ENCODE assay signal across 8 cellular contexts in the genomic region with DNA sequence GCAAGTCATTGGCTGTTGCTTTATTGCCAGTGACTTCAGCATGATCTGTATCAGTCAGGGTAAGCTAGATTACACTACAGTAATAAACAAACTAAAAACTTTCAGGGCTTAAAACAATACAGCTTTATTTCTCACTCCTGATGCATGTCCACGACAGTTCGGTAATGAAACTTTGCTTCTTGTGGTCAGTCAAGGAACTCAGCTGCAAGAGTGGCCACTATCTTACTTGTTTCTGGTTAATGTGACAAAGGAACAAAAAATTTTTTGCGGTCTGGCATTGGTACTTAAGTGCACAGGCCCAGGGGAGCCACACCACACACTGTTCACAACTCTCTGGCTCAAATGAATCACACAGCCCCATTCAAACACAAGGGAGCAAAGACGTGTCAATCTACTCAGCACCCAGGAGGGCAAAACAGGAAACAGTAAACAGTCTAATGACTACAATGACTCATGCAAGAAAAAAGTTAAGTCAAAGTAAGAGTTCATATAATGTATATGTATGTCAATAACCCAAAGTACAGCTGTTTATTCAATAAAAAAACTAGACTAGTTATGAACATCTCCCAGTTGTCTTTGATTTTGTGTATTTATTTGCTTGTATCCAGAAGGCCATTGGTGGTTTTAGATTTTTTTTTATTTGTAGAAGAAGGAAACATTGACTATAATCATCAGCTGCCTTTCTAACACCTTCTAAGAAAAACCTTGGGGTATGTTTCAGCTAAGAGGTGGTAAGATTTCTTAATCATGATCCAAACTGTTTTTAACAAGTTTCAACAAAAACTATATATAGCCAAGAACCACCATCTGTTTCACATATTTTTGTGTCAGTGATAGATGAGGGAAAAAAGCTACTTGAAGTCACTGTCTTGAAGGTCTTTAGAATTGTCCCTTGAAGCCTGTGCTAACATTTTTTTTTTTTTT.
DNase-seq lines count a peak whose midpoint lies in the region; ATAC-seq and TF ChIP-seq lines count a peak whose summit lies in the region.

No MANE protein-coding gene starts in this region.

- no peaks in the 10 kb centered on the region for H3K27me3 ChIP-seq in left lung

- H3K27me3 Mint-ChIP-seq in stimulated activated naive B cell treated with anti-CD40 and anti-IgM and Interleukin-4, amounts not matched to agents 10 μg/mL and 1 μg/mL and 100 μg/mL, for 72 hours: peaks cover 0 to 5% of the 10 kb centered on the region in 2 donors

- ATAC-seq in GM18498 (IDR thresholded peaks at IDR 0.05; ENCODE audit: unreplicated experiment): peak; percentile 99
- peak; percentile 88 for ATAC-seq in left lung
- ATAC-seq in stimulated activated naive B cell treated with anti-CD40 and anti-IgM and Interleukin-4, amounts not matched to agents 10 μg/mL and 1 μg/mL and 100 μg/mL, for 72 hours (replicated peaks): peak; percentile 100

- DNase-seq in MV-4-11 (lab: John Stamatoyannopoulos, UW): peak; percentile 87
- peak; percentile 12 for DNase-seq in activated naive CD4-positive, alpha-beta T cell treated with anti-CD3 and anti-CD28 coated beads, Interleukin-2, amount 50 U/mL, for 16 hours
- DNase-seq in left lung: no peak
- DNase-seq in stimulated activated naive B cell treated with anti-CD40 and anti-IgM and Interleukin-4, amounts not matched to agents 10 μg/mL and 1 μg/mL and 100 μg/mL, for 72 hours: peak; percentile 59
- no peak for DNase-seq in T-helper 9 cell
- no peak for DNase-seq in HuH-7 (ENCODE audit: low spot score)

- no peak overlapping the region for H3K27ac ChIP-seq in HEK293 (ENCODE audit: extremely low read depth, low read depth, low read length)
- H3K27ac ChIP-seq in left lung: no peak overlapping the region

- H3K27ac Mint-ChIP-seq in stimulated activated naive B cell treated with anti-CD40 and anti-IgM and Interleukin-4, amounts not matched to agents 10 μg/mL and 1 μg/mL and 100 μg/mL, for 72 hours: no peak overlapping the region

- no peaks in the 10 kb centered on the region for H3K9me3 ChIP-seq in HEK293 (ENCODE audit: control insufficient read depth, insufficient read depth, low read depth, low read length)
- H3K9me3 ChIP-seq in left lung: no peaks in the 10 kb centered on the region

- H3K4me1 ChIP-seq in HEK293 (ENCODE audit: control insufficient read depth, insufficient read depth, low read length) (no peaks in the 10 kb centered on the region), left lung (peaks cover 0 to 5% of the 10 kb centered on the region in 2 donors)

- CTCF ChIA-PET in HEK293 (lab: Yijun Ruan, JAX): interaction anchor here (0.7 to 1.1 kb wide), 3 partner anchors 16 to 163 kb away, joined by 3 to 7 read pairs (median 3); no protein-coding TSS in a partner anchor

- no peaks in the 10 kb centered on the region for H3K36me3 Mint-ChIP-seq in stimulated activated naive B cell treated with anti-CD40 and anti-IgM and Interleukin-4, amounts not matched to agents 10 μg/mL and 1 μg/mL and 100 μg/mL, for 72 hours

- TF ChIP-seq CTCF in HEK293 (tag by site-specific recombination; IDR thresholded peaks at IDR 0.05) (no peak), left lung (IDR thresholded peaks at IDR 0.05) (no peak)

- H3K9me3 Mint-ChIP-seq in stimulated activated naive B cell treated with anti-CD40 and anti-IgM and Interleukin-4, amounts not matched to agents 10 μg/mL and 1 μg/mL and 100 μg/mL, for 72 hours: no peaks in the 10 kb centered on the region

- H3K4me1 Mint-ChIP-seq in stimulated activated naive B cell treated with anti-CD40 and anti-IgM and Interleukin-4, amounts not matched to agents 10 μg/mL and 1 μg/mL and 100 μg/mL, for 72 hours: peaks cover 6 to 16% of the 10 kb centered on the region in 2 donors

- H3K4me3 ChIP-seq in HEK293 (ENCODE audit: low read depth, low read length) (no peak overlapping the region), left lung (no peak overlapping the region)

- H3K36me3 ChIP-seq in HEK293 (ENCODE audit: control insufficient read depth in 2 of 2, insufficient read depth in 1 of 2, low read length in 2 of 2) (no peaks in the 10 kb centered on the region), left lung (no peaks in the 10 kb centered on the region)

- no peak overlapping the region for H3K4me3 Mint-ChIP-seq in stimulated activated naive B cell treated with anti-CD40 and anti-IgM and Interleukin-4, amounts not matched to agents 10 μg/mL and 1 μg/mL and 100 μg/mL, for 72 hours

- POLR2A ChIA-PET in HEK293 (lab: Yijun Ruan, JAX): interaction anchor here (0.6 to 1.1 kb wide), 2 partner anchors 135 to 580 kb away, joined by 3 to 5 read pairs; a partner anchor contains a TSS

- intact Hi-C loops in left lung (cut with DNase I): no loop called here

TF ChIP-seq in HEK293, 187 proteins besides CTCF, POLR2A, EP300 and RAD21 (continues in another document):
- TF ChIP-seq ZNF837 (tag by site-specific recombination; IDR thresholded peaks at IDR 0.05) (no peak), ZFP69B (tag by site-specific recombination; IDR thresholded peaks at IDR 0.05) (no peak), ZNF114 (tag by site-specific recombination; IDR thresholded peaks at IDR 0.05) (no peak), KLF7 (tag by site-specific recombination; IDR thresholded peaks at IDR 0.05; ENCODE audit: borderline replicate concordance) (no peak), MZF1 (tag by site-specific recombination; IDR thresholded peaks at IDR 0.05; ENCODE audit: borderline replicate concordance) (no peak), KLF16 (tag by site-specific recombination; IDR thresholded peaks at IDR 0.05) (no peak), ZNF169 (tag by site-specific recombination; IDR thresholded peaks at IDR 0.05) (no peak), ZNF549 (tag by site-specific recombination; IDR thresholded peaks at IDR 0.05) (no peak), BCL11A (tag by site-specific recombination; IDR thresholded peaks at IDR 0.05; ENCODE audit: low read depth) (no peak), ZNF2 (tag by site-specific recombination; IDR thresholded peaks at IDR 0.05) (no peak)
- TF ChIP-seq, protein P1, sequence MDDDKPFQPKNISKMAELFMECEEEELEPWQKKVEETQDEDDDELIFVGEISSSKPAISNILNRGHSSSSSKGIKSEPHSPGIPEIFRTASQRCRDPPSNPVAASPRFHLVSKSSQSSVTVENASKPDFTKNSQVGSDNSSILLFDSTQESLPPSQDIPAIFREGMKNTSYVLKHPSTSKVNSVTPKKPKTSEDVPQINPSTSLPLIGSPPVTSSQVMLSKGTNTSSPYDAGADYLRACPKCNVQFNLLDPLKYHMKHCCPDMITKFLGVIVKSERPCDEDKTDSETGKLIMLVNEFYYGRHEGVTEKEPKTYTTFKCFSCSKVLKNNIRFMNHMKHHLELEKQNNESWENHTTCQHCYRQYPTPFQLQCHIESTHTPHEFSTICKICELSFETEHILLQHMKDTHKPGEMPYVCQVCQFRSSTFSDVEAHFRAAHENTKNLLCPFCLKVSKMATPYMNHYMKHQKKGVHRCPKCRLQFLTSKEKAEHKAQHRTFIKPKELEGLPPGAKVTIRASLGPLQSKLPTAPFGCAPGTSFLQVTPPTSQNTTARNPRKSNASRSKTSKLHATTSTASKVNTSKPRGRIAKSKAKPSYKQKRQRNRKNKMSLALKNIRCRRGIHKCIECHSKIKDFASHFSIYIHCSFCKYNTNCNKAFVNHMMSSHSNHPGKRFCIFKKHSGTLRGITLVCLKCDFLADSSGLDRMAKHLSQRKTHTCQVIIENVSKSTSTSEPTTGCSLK (tag by site-specific recombination; IDR thresholded peaks at IDR 0.05): no peak
- TF ChIP-seq, protein P2, sequence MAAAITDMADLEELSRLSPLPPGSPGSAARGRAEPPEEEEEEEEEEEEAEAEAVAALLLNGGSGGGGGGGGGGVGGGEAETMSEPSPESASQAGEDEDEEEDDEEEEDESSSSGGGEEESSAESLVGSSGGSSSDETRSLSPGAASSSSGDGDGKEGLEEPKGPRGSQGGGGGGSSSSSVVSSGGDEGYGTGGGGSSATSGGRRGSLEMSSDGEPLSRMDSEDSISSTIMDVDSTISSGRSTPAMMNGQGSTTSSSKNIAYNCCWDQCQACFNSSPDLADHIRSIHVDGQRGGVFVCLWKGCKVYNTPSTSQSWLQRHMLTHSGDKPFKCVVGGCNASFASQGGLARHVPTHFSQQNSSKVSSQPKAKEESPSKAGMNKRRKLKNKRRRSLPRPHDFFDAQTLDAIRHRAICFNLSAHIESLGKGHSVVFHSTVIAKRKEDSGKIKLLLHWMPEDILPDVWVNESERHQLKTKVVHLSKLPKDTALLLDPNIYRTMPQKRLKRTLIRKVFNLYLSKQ (tag by site-specific recombination; IDR thresholded peaks at IDR 0.05; ENCODE audit: borderline replicate concordance): no peak
- TF ChIP-seq, protein P3, sequence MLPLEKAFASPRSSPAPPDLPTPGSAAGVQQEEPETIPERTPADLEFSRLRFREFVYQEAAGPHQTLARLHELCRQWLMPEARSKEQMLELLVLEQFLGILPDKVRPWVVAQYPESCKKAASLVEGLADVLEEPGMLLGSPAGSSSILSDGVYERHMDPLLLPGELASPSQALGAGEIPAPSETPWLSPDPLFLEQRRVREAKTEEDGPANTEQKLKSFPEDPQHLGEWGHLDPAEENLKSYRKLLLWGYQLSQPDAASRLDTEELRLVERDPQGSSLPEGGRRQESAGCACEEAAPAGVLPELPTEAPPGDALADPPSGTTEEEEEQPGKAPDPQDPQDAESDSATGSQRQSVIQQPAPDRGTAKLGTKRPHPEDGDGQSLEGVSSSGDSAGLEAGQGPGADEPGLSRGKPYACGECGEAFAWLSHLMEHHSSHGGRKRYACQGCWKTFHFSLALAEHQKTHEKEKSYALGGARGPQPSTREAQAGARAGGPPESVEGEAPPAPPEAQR (tag by site-specific recombination; IDR thresholded peaks at IDR 0.05): no peak
- TF ChIP-seq, protein P4, sequence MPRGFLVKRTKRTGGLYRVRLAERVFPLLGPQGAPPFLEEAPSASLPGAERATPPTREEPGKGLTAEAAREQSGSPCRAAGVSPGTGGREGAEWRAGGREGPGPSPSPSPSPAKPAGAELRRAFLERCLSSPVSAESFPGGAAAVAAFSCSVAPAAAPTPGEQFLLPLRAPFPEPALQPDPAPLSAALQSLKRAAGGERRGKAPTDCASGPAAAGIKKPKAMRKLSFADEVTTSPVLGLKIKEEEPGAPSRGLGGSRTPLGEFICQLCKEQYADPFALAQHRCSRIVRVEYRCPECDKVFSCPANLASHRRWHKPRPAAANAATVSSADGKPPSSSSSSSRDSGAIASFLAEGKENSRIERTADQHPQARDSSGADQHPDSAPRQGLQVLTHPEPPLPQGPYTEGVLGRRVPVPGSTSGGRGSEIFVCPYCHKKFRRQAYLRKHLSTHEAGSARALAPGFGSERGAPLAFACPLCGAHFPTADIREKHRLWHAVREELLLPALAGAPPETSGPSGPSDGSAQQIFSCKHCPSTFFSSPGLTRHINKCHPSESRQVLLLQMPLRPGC (tag by site-specific recombination; IDR thresholded peaks at IDR 0.05): no peak

Comparison
In these comparisons a context has a peak if more than half of its experiments do, and no peak if none do; other contexts are left out.
1. DNase-seq: peak in MV-4-11 (single experiment), activated naive CD4-positive, alpha-beta T cell treated with anti-CD3 and anti-CD28 coated beads, Interleukin-2, amount 50 U/mL, for 16 hours (single experiment) and stimulated activated naive B cell treated with anti-CD40 and anti-IgM and Interleukin-4, amounts not matched to agents 10 μg/mL and 1 μg/mL and 100 μg/mL, for 72 hours (single experiment); none in left lung (0 of 2), T-helper 9 cell (single experiment) and HuH-7 (single experiment).
2. Peak in every context shown above with its lines, with median percentiles within 50 percentile points of each other: ATAC-seq.